ENCODE assay signal across 1 cellular context in genomic region chr12:69676257-69677012, GRCh38.
TF ChIP-seq lines count a peak whose summit lies in the region.

No MANE protein-coding gene starts in this region.

TF ChIP-seq in GM12878, 131 proteins besides CTCF, POLR2A, EP300 and RAD21 (continued from another document):
- TF ChIP-seq FOS (IDR thresholded peaks at IDR 0.05; ENCODE audit: borderline replicate concordance, extremely low read depth, insufficient read length) (no peak), FOXK2 (IDR thresholded peaks at IDR 0.05) (no peak), POLR2AphosphoS2 (IDR thresholded peaks at IDR 0.05; ENCODE audit: low read depth, low read length) (no peak), IRF5 (IDR thresholded peaks at IDR 0.05; ENCODE audit: borderline replicate concordance) (no peak), BMI1 (IDR thresholded peaks at IDR 0.05; ENCODE audit: borderline replicate concordance) (no peak)
